Comparison of ENCODE assay signal across 16 cellular contexts in the genomic region with DNA sequence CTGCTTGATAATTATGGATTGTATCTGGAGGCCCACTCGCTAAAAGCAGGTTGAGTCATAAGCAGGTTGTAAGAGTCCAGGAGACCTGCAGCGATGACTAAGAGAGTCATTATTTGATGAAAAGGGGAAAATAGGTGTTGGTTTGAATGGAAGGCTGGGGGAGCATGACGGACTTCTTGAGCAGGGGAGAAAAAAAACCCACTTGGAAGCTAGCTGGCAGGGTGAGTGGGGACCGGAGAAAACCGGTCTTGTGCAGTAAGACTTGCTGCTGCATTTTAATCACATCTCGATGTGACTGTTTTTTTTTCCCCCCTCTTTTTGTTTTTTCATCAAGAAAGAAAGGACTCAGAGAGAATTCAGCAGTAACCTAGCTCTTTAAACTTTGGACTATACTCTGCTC.
"Had no signal": no experiment of that assay in that cellular context is flagged by ENCODE, and none has a peak within 500 bp of the region (broad histone marks: within the 10 kb centered on the region; RNA-seq: fewer than 3 reads in every experiment).

No MANE protein-coding gene starts in this region.

- H3K4me3 ChIP-seq: lower lobe of right lung, ovary, stomach, testis had no signal

- H3K36me3 ChIP-seq: lower lobe of right lung, ovary, stomach had no signal

- H3K27me3 ChIP-seq: foreskin keratinocyte, ovary, testis had no signal

- H3K4me1 ChIP-seq: foreskin keratinocyte, lower lobe of right lung, stomach, testis had no signal

- H3K27ac ChIP-seq: foreskin keratinocyte, lower lobe of right lung, ovary, stomach, testis had no signal

- H3K9me3 ChIP-seq: lower lobe of right lung, ovary, stomach, testis had no signal

- DNase-seq: activated CD4-positive, alpha-beta T cell treated with anti-CD3 and anti-CD28 coated beads for 48 hours; activated CD8-positive, alpha-beta memory T cell treated with anti-CD3 and anti-CD28 coated beads, Interleukin-2, amount 50 U/mL, for 4 hours; activated CD8-positive, alpha-beta T cell treated with anti-CD3 and anti-CD28 coated beads, Interleukin-2, amount 10 ng/mL, durations not matched to agents 7 days and 5 days; activated gamma-delta T cell; activated T-cell treated with anti-CD3 and anti-CD28 coated beads, Interleukin-2, amount 50 U/mL, for 48 hours; amniotic stem cell; effector memory CD4-positive, alpha-beta T cell; foreskin keratinocyte; lower lobe of right lung; nephron progenitor cell; ovary; stimulated activated CD4-positive, alpha-beta T cell treated with anti-CD3 and anti-CD28 coated beads, Interleukin-12 subunit alpha, Interleukin-12 subunit beta, amount 100 ng/mL, for 4 hours; stimulated activated CD4-positive, alpha-beta T cell treated with anti-CD3 and anti-CD28 coated beads, Interleukin-2, amount 100 ng/mL, for 24 hours; stomach; T-helper 17 cell; testis had no signal
